Comparison of ENCODE assay signal across 1 cellular context in genomic region chr17:2015314-2015713, GRCh38.
A peak's percentile ranks its signal among the peaks of the same experiment; 100 is the strongest.
TF ChIP-seq lines count a peak whose summit lies in the region.

No MANE protein-coding gene starts in this region.

TF ChIP-seq in HepG2, 621 proteins besides CTCF, POLR2A, EP300 and RAD21:
- TF ChIP-seq ATF7-NPFF (CRISPR knock-in tag; IDR thresholded peaks at IDR 0.05; ENCODE audit: low read depth) (no peak), TAF15 (IDR thresholded peaks at IDR 0.05; ENCODE audit: low read depth, low read length, poor library complexity, severe bottlenecking) (no peak), HNRNPL (IDR thresholded peaks at IDR 0.05; ENCODE audit: low read depth, low read length) (0 out of 2 replicates have a peak, but pooled peaks have one; percentile 33)
TF ChIP-seq in HepG2: peak in this region for 1.
